1 cellular context compared by ENCODE assay signal in genomic region chr1:245310605-245311531, GRCh38.
TF ChIP-seq lines count a peak whose summit lies in the region.

No MANE protein-coding gene starts in this region.

TF ChIP-seq in IMR-90, 13 proteins besides CTCF, POLR2A, EP300 and RAD21 (continued from another document):
- TF ChIP-seq RCOR1 (IDR thresholded peaks at IDR 0.05; ENCODE audit: insufficient replicate concordance, low read length) (no peak), CHD1 (IDR thresholded peaks at IDR 0.05; ENCODE audit: low read depth, low read length) (no peak), FOS (IDR thresholded peaks at IDR 0.05; ENCODE audit: low read depth, low read length) (no peak), MXI1 (IDR thresholded peaks at IDR 0.05; ENCODE audit: borderline replicate concordance, low read depth, low read length) (no peak), NFE2L2 (IDR thresholded peaks at IDR 0.05; ENCODE audit: low read depth, low read length) (no peak), SMC3 (IDR thresholded peaks at IDR 0.05; ENCODE audit: low read depth, low read length) (no peak), MAZ (IDR thresholded peaks at IDR 0.05; ENCODE audit: borderline replicate concordance, low read depth, low read length) (no peak)
- TF ChIP-seq, protein P1, sequence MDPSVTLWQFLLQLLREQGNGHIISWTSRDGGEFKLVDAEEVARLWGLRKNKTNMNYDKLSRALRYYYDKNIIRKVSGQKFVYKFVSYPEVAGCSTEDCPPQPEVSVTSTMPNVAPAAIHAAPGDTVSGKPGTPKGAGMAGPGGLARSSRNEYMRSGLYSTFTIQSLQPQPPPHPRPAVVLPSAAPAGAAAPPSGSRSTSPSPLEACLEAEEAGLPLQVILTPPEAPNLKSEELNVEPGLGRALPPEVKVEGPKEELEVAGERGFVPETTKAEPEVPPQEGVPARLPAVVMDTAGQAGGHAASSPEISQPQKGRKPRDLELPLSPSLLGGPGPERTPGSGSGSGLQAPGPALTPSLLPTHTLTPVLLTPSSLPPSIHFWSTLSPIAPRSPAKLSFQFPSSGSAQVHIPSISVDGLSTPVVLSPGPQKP (IDR thresholded peaks at IDR 0.05; ENCODE audit: borderline replicate concordance, low read depth, low read length), result no peak
